In the genomic region with DNA sequence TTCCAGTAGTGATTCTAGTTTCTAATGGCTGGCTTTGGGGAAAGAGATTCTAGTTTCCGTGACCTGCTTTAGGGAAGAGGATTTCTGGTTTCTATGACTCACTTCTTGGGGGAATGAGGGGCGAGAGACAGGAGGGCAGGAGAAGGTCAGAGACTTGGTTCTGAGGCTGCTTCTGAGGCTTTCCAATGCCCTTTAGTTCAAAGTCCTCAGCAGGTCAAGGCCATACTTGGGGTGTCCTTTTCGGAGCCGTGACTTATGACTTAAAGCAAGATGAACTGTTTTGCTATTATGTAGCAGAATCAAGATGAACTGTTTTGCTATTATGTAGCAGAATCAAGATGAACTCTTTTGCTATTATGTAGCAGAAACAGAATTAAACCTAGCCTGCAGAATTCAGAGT, we compare ENCODE assay signal across 25 cellular contexts. TPM values are rescaled to one million over a fixed set of nuclear protein-coding genes. Genes with fewer than 3 reads are reported as not detected.
"Had no signal": no experiment of that assay in that cellular context is flagged by ENCODE, and none has a peak within 500 bp of the region (broad histone marks: within the 10 kb centered on the region; RNA-seq: fewer than 3 reads in every experiment).

No MANE protein-coding gene starts in this region.

- H3K4me1 ChIP-seq: parathyroid adenoma, uterus had no signal

- H3K9me3 Mint-ChIP-seq: effector memory CD8-positive, alpha-beta T cell; memory B cell; natural killer cell treated with Interleukin-12 subunit alpha and Interleukin-12 subunit beta and Interleukin-15 and Interleukin-18, amount 100 ng/mL, for 72 hours; neural crest cell had no signal

- H3K27ac Mint-ChIP-seq: effector memory CD8-positive, alpha-beta T cell; memory B cell; natural killer cell treated with Interleukin-12 subunit alpha and Interleukin-12 subunit beta and Interleukin-15 and Interleukin-18, amount 100 ng/mL, for 72 hours; progenitor cell of endocrine pancreas; stimulated activated memory B cell treated with anti-CD40 and anti-IgM and Interleukin-4, amounts not matched to agents 10 μg/mL and 1 μg/mL and 100 μg/mL, for 72 hours had no signal

- H3K27me3 ChIP-seq: esophagus squamous epithelium, transverse colon, upper lobe of right lung, uterus had no signal

- H3K4me3 ChIP-seq: esophagus squamous epithelium, lung, spleen, thoracic aorta, transverse colon, upper lobe of right lung, uterus had no signal

- H3K4me1 Mint-ChIP-seq: memory B cell; stimulated activated memory B cell treated with anti-CD40 and anti-IgM and Interleukin-4, amounts not matched to agents 10 μg/mL and 1 μg/mL and 100 μg/mL, for 72 hours had no signal

- FAIRE-seq: endometrium, keratinocyte had no signal

- H3K36me3 Mint-ChIP-seq: memory B cell; natural killer cell treated with Interleukin-12 subunit alpha and Interleukin-12 subunit beta and Interleukin-15 and Interleukin-18, amount 100 ng/mL, for 72 hours; stimulated activated memory B cell treated with anti-CD40 and anti-IgM and Interleukin-4, amounts not matched to agents 10 μg/mL and 1 μg/mL and 100 μg/mL, for 72 hours had no signal

- H3K27ac ChIP-seq: esophagus squamous epithelium, neutrophil, parathyroid adenoma, spleen, thoracic aorta, transverse colon, upper lobe of right lung, uterus had no signal

- H3K9ac ChIP-seq: parathyroid adenoma had no signal

- H2AFZ ChIP-seq: parathyroid adenoma had no signal

- H3K4me3 Mint-ChIP-seq: effector memory CD8-positive, alpha-beta T cell; memory B cell; natural killer cell treated with Interleukin-12 subunit alpha and Interleukin-12 subunit beta and Interleukin-15 and Interleukin-18, amount 100 ng/mL, for 72 hours; neural crest cell; stimulated activated memory B cell treated with anti-CD40 and anti-IgM and Interleukin-4, amounts not matched to agents 10 μg/mL and 1 μg/mL and 100 μg/mL, for 72 hours had no signal

- DNase-seq: cortex of kidney; effector memory CD8-positive, alpha-beta T cell; erythroblast; esophagus squamous epithelium; foreskin melanocyte; glutamatergic neuron; spleen; stimulated activated CD4-positive, alpha-beta T cell treated with anti-CD3 and anti-CD28 coated beads, Interleukin-4, amount 100 ng/mL, for 4 hours; stimulated activated naive CD8-positive, alpha-beta T cell treated with anti-CD3 and anti-CD28 coated beads, Interleukin-15, Interleukin-2, amounts not matched to agents 100 U/mL and 50 U/mL, for 24 hours; substantia nigra; transverse colon; upper lobe of right lung; uterus had no signal

- ATAC-seq: effector memory CD8-positive, alpha-beta T cell; natural killer cell treated with Interleukin-12 subunit alpha and Interleukin-12 subunit beta and Interleukin-15 and Interleukin-18, amount 100 ng/mL, for 72 hours; sciatic nerve; stimulated activated memory B cell treated with anti-CD40 and anti-IgM and Interleukin-4, amounts not matched to agents 10 μg/mL and 1 μg/mL and 100 μg/mL, for 72 hours; stimulated activated naive CD8-positive, alpha-beta T cell treated with anti-CD3 and anti-CD28 coated beads, Interleukin-15, Interleukin-2, amounts not matched to agents 100 U/mL and 50 U/mL, for 24 hours; upper lobe of right lung had no signal

- H3K79me2 ChIP-seq: parathyroid adenoma had no signal

- H3K36me3 ChIP-seq: esophagus squamous epithelium, neutrophil, spleen, thoracic aorta, transverse colon, upper lobe of right lung, uterus had no signal

- H3K9me3 ChIP-seq: esophagus squamous epithelium, neutrophil, spleen, thoracic aorta, transverse colon, upper lobe of right lung, uterus had no signal

RNA-seq across cellular contexts. Expression of gene TLR3, which starts 52.2 kb away (rescaled TPM):
- total RNA-seq: progenitor cell of endocrine pancreas had no signal
